In the genomic region with DNA sequence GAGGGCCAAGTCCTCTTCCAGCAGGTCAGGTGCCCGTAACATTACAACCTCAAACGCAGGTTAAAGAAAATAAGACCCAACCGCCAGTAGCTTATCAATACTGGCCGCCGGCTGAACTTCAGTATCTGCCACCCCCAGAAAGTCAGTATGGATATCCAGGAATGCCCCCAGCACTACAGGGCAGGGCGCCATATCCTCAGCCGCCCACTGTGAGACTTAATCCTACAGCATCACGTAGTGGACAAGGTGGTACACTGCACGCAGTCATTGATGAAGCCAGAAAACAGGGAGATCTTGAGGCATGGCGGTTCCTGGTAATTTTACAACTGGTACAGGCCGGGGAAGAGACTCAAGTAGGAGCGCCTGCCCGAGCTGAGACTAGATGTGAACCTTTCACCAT, we compare ENCODE assay signal across 7 cellular contexts. TPM values are rescaled to one million over a fixed set of nuclear protein-coding genes. Genes with fewer than 3 reads are reported as not detected.
DNase-seq lines count a peak whose midpoint lies in the region; ATAC-seq and TF ChIP-seq lines count a peak whose summit lies in the region.
"Not testable (repeated sequence)": the region's sequence is repeated elsewhere in the genome, so short reads cannot be mapped to it uniquely, and the experiment has no call there.

No MANE protein-coding gene starts in this region.

- not testable (repeated sequence) for H3K27me3 Mint-ChIP-seq in glutamatergic neuron (ENCODE audit: unreplicated experiment); natural killer cell treated with Interleukin-12 subunit alpha and Interleukin-12 subunit beta and Interleukin-15 and Interleukin-18, amount 100 ng/mL, for 72 hours

- H3K4me1 Mint-ChIP-seq in glutamatergic neuron (ENCODE audit: low read depth, unreplicated experiment), result peaks cover 17% of the 10 kb centered on the region
- H3K4me1 Mint-ChIP-seq in natural killer cell treated with Interleukin-12 subunit alpha and Interleukin-12 subunit beta and Interleukin-15 and Interleukin-18, amount 100 ng/mL, for 72 hours (ENCODE audit: low read depth in 2 of 2), result not testable (repeated sequence)

- not testable (repeated sequence) for H3K27ac Mint-ChIP-seq in glutamatergic neuron (ENCODE audit: unreplicated experiment); natural killer cell treated with Interleukin-12 subunit alpha and Interleukin-12 subunit beta and Interleukin-15 and Interleukin-18, amount 100 ng/mL, for 72 hours

- in situ Hi-C loops in SK-MEL-5 (cut with HindIII; ENCODE audit: low pct_unique_long_range_greater_than_20kb, low sequenced_read_pairs), result not testable (repeated sequence)

- peak; percentile 77 for ATAC-seq in GM21717 (IDR thresholded peaks at IDR 0.05; ENCODE audit: unreplicated experiment)
- ATAC-seq in HG03439 (IDR thresholded peaks at IDR 0.05; ENCODE audit: unreplicated experiment), result peak; percentile 84
- ATAC-seq in natural killer cell treated with Interleukin-12 subunit alpha and Interleukin-12 subunit beta and Interleukin-15 and Interleukin-18, amount 100 ng/mL, for 72 hours, result peak; percentile 72 to 84

- H3K36me3 Mint-ChIP-seq in glutamatergic neuron (ENCODE audit: unreplicated experiment); natural killer cell treated with Interleukin-12 subunit alpha and Interleukin-12 subunit beta and Interleukin-15 and Interleukin-18, amount 100 ng/mL, for 72 hours: not testable (repeated sequence)

- H3K4me3 ChIP-seq in GM12865 (ENCODE audit: low read depth, low read length), result not testable (repeated sequence)

- TF ChIP-seq CTCF in GM12865 (IDR thresholded peaks at IDR 0.05; ENCODE audit: insufficient read depth, low read depth, low read length, missing control alignments), result peak; percentile 61
- TF ChIP-seq CTCF in glutamatergic neuron (IDR thresholded peaks at IDR 0.05; ENCODE audit: partially characterized antibody, unreplicated experiment), result peak; percentile 54

- DNase-seq in GM12865 (ENCODE audit: low read depth) (peak; percentile 66), SK-MEL-5 (ENCODE audit: low read depth, low spot score) (peak; percentile 85), astrocyte of the hippocampus (ENCODE audit: low read depth, low spot score) (peak; percentile 37), glutamatergic neuron (peak; percentile 68)
- DNase-seq in natural killer cell treated with Interleukin-12 subunit alpha and Interleukin-12 subunit beta and Interleukin-15 and Interleukin-18, amount 100 ng/mL, for 72 hours (ENCODE audit: low spot score), result not testable (repeated sequence)

- H3K9me3 Mint-ChIP-seq in glutamatergic neuron (ENCODE audit: unreplicated experiment); natural killer cell treated with Interleukin-12 subunit alpha and Interleukin-12 subunit beta and Interleukin-15 and Interleukin-18, amount 100 ng/mL, for 72 hours: not testable (repeated sequence)

- not testable (repeated sequence) for H3K4me3 Mint-ChIP-seq in glutamatergic neuron (ENCODE audit: unreplicated experiment); natural killer cell treated with Interleukin-12 subunit alpha and Interleukin-12 subunit beta and Interleukin-15 and Interleukin-18, amount 100 ng/mL, for 72 hours

RNA-seq across cellular contexts. Expression of a gene that starts 7.0 kb away (rescaled TPM):
- 2,318 and 2,361 TPM in 2 replicates for total RNA-seq in SK-MEL-5 (2014; rRNA removed; shearing (Covaris generic))
- 1,013 and 1,137 TPM in 2 replicates for polyA plus RNA-seq in SK-MEL-5 (2015; cell fraction: cytosol; rRNA removed)
- polyA plus RNA-seq in SK-MEL-5 (2015; cell fraction: nucleus; rRNA removed), result 380 and 393 TPM in 2 replicates
- 864 TPM for total RNA-seq in glutamatergic neuron (ENCODE audit: unreplicated experiment)
- 100 to 1,000 TPM; 677 to 822 TPM for total RNA-seq in natural killer cell treated with Interleukin-12 subunit alpha and Interleukin-12 subunit beta and Interleukin-15 and Interleukin-18, amount 100 ng/mL, for 72 hours

RNA-seq across cellular contexts. Expression of a gene that starts 16.6 kb away (rescaled TPM):
- 21.7 and 22.9 TPM in 2 replicates for total RNA-seq in SK-MEL-5 (2014; rRNA removed; shearing (Covaris generic))
- polyA plus RNA-seq in SK-MEL-5 (2015; cell fraction: cytosol; rRNA removed), result 11.2 and 17.2 TPM in 2 replicates
- 27.3 and 30.8 TPM in 2 replicates for polyA plus RNA-seq in SK-MEL-5 (2015; cell fraction: nucleus; rRNA removed)
- total RNA-seq in glutamatergic neuron (ENCODE audit: unreplicated experiment), result 15.7 TPM
- total RNA-seq in natural killer cell treated with Interleukin-12 subunit alpha and Interleukin-12 subunit beta and Interleukin-15 and Interleukin-18, amount 100 ng/mL, for 72 hours, result 10 to 100 TPM; 27.7 to 35.8 TPM

RNA-seq across cellular contexts. Expression of a gene that starts 30.9 kb away (rescaled TPM):
- 17.9 TPM in 2 replicates for total RNA-seq in SK-MEL-5 (2014; rRNA removed; shearing (Covaris generic))
- 7.3 and 9.3 TPM in 2 replicates for polyA plus RNA-seq in SK-MEL-5 (2015; cell fraction: cytosol; rRNA removed)
- 18.7 and 21.9 TPM in 2 replicates for polyA plus RNA-seq in SK-MEL-5 (2015; cell fraction: nucleus; rRNA removed)
- 25.1 TPM for total RNA-seq in glutamatergic neuron (ENCODE audit: unreplicated experiment)
- total RNA-seq in natural killer cell treated with Interleukin-12 subunit alpha and Interleukin-12 subunit beta and Interleukin-15 and Interleukin-18, amount 100 ng/mL, for 72 hours, result 10 to 100 TPM; 16.4 to 25.6 TPM
